22 cellular contexts compared by ENCODE assay signal in genomic region chr17:72970794-72971512, GRCh38.
A peak's percentile ranks its signal among the peaks of the same experiment; 100 is the strongest.
DNase-seq lines count a peak whose midpoint lies in the region; ATAC-seq and TF ChIP-seq lines count a peak whose summit lies in the region.
"Had no signal": no experiment of that assay in that cellular context is flagged by ENCODE, and none has a peak within 500 bp of the region (broad histone marks: within the 10 kb centered on the region; RNA-seq: fewer than 3 reads in every experiment).

No MANE protein-coding gene starts in this region.

- no peak for TF ChIP-seq POLR2A in thyroid gland (IDR thresholded peaks at IDR 0.05)

- no peak for TF ChIP-seq CTCF in WERI-Rb-1 (IDR thresholded peaks at IDR 0.05; ENCODE audit: low read depth, low read length)
- TF ChIP-seq CTCF in thyroid gland (IDR thresholded peaks at IDR 0.05): no peak

- peaks cover 9 to 16% of the 10 kb centered on the region in 2 donors for H3K4me1 ChIP-seq in thyroid gland
- H3K4me1 ChIP-seq: ascending aorta had no signal

- intact Hi-C loops in thyroid gland (cut with DNase I): no loop called here
- intact Hi-C loops in Right ventricle myocardium superior (cut with DNase I): no loop called here
- intact Hi-C loops in cardiac septum (cut with DNase I): no loop called here

- H3K4me3 ChIP-seq in WERI-Rb-1 (ENCODE audit: low read depth, low read length) (no peak overlapping the region), thyroid gland (replicated peaks in 1 of 3) (no peak overlapping the region)
- H3K4me3 ChIP-seq: ascending aorta, GM12878, K562, lung, spleen, tibial nerve had no signal

- H3K9me3 ChIP-seq in WERI-Rb-1 (ENCODE audit: severe bottlenecking) (peaks cover 10% of the 10 kb centered on the region), thyroid gland (no peaks in the 10 kb centered on the region)
- H3K9me3 ChIP-seq: ascending aorta had no signal

- no peaks in the 10 kb centered on the region for H3K27me3 ChIP-seq in WERI-Rb-1 (ENCODE audit: insufficient read depth, low read depth, severe bottlenecking)
- no peaks in the 10 kb centered on the region for H3K27me3 ChIP-seq in thyroid gland
- H3K27me3 ChIP-seq: ascending aorta, spleen, tibial nerve had no signal

- DNase-seq in HT1080 (ENCODE audit: low read depth): peak; percentile 85
- DNase-seq in WERI-Rb-1: no peak
- DNase-seq in left kidney (ENCODE audit: low read depth, low spot score): peak; percentile 56
- peak; percentile 30 for DNase-seq in thyroid gland
- no peak for DNase-seq in Right ventricle myocardium superior
- DNase-seq in A172 (ENCODE audit: low spot score): no peak
- DNase-seq in cardiac septum (ENCODE audit: low spot score): no peak
- DNase-seq: activated CD4-positive, alpha-beta T cell treated with anti-CD3 and anti-CD28 coated beads, Interleukin-2, amount 10 ng/mL, durations not matched to agents 24 days and 14 days; effector memory CD4-positive, alpha-beta T cell; foreskin melanocyte; kidney; NCI-H146; OCI-M1; spleen; stimulated activated CD4-positive, alpha-beta T cell treated with anti-CD3 and anti-CD28 coated beads, Interleukin-4, amount 100 ng/mL, for 1 hour; stimulated activated naive CD4-positive, alpha-beta T cell treated with Interleukin-2 at 50 U/mL for 16 hours; T-helper 1 cell had no signal

- 69 to 71% methylated on average over 14 of the region's 14 CpGs for WGBS in thyroid gland, 2 donors

- H3K27ac ChIP-seq in WERI-Rb-1 (peak overlapping the region; percentile 15), thyroid gland (no peak overlapping the region)
- H3K27ac ChIP-seq: ascending aorta, spleen, tibial nerve had no signal

- no peak for ATAC-seq in Right ventricle myocardium superior (ENCODE audit: poor library complexity)
- ATAC-seq: GM12878, K562 had no signal

- H3K36me3 ChIP-seq in WERI-Rb-1 (no peaks in the 10 kb centered on the region), thyroid gland (no peaks in the 10 kb centered on the region)
- H3K36me3 ChIP-seq: ascending aorta, spleen, tibial nerve had no signal

Comparison
In these comparisons a context has a peak if more than half of its experiments do, and no peak if none do; other contexts are left out.
1. DNase-seq: peak in HT1080 (single experiment), left kidney (single experiment) and thyroid gland (2 of 2); none in WERI-Rb-1 (single experiment), Right ventricle myocardium superior (single experiment), A172 (single experiment) and cardiac septum (single experiment).